Comparison of ENCODE assay signal across 30 cellular contexts in genomic region chr15:54033954-54034458, GRCh38. TPM values are rescaled to one million over a fixed set of nuclear protein-coding genes. Genes with fewer than 3 reads are reported as not detected.
"Had no signal": no experiment of that assay in that cellular context is flagged by ENCODE, and none has a peak within 500 bp of the region (broad histone marks: within the 10 kb centered on the region; RNA-seq: fewer than 3 reads in every experiment).

No MANE protein-coding gene starts in this region.

- ATAC-seq: activated CD4-positive, CD25-positive, alpha-beta regulatory T cell treated with anti-CD3 and anti-CD28 coated beads, Interleukin-2, amount 50 U/mL, for 24 hours; activated naive CD8-positive, alpha-beta T cell treated with anti-CD3 and anti-CD28 coated beads, Interleukin-2, amount 50 U/mL, for 24 hours; gastroesophageal sphincter; lower lobe of right lung; natural killer cell; stimulated activated naive B cell treated with anti-CD40 and anti-IgM and Interleukin-4, amounts not matched to agents 10 μg/mL and 1 μg/mL and 100 μg/mL, for 72 hours had no signal

- H3K27ac ChIP-seq: breast epithelium, epithelial cell of prostate, esophagus squamous epithelium, gastroesophageal sphincter, hepatocyte, lower lobe of right lung, stomach, thyroid gland, upper lobe of left lung, vagina, VCaP had no signal

- H3K9me3 Mint-ChIP-seq: activated naive CD4-positive, alpha-beta T cell treated with anti-CD3 and anti-CD28 coated beads, Interleukin-2, amount 50 U/mL, for 24 hours; activated naive CD8-positive, alpha-beta T cell treated with anti-CD3 and anti-CD28 coated beads, Interleukin-2, amount 50 U/mL, for 24 hours; central memory CD8-positive, alpha-beta T cell; dendritic cell treated with granulocyte-macrophage colony-stimulating factor and Interleukin-4, amounts not matched to agents 40 ng/mL and 50 ng/mL, for 4 days; T-helper 1 cell treated with Interleukin-12 subunit alpha and Interleukin-12 subunit beta and Interleukin-4 antibody, amounts not matched to agents 30 μg/mL and 1 μg/mL, for 36 hours had no signal

- H3K4me3 Mint-ChIP-seq: activated naive CD4-positive, alpha-beta T cell treated with anti-CD3 and anti-CD28 coated beads, Interleukin-2, amount 50 U/mL, for 24 hours; activated naive CD8-positive, alpha-beta T cell treated with anti-CD3 and anti-CD28 coated beads, Interleukin-2, amount 50 U/mL, for 24 hours; central memory CD8-positive, alpha-beta T cell; dendritic cell treated with granulocyte-macrophage colony-stimulating factor and Interleukin-4, amounts not matched to agents 40 ng/mL and 50 ng/mL, for 4 days; natural killer cell; stimulated activated naive B cell treated with anti-CD40 and anti-IgM and Interleukin-4, amounts not matched to agents 10 μg/mL and 1 μg/mL and 100 μg/mL, for 72 hours; T-helper 1 cell treated with Interleukin-12 subunit alpha and Interleukin-12 subunit beta and Interleukin-4 antibody, amounts not matched to agents 30 μg/mL and 1 μg/mL, for 36 hours had no signal

- H3K27me3 ChIP-seq: breast epithelium, esophagus squamous epithelium, gastroesophageal sphincter, hepatocyte, stomach, thyroid gland, upper lobe of left lung, vagina had no signal

- H3K36me3 ChIP-seq: breast epithelium, esophagus squamous epithelium, gastroesophageal sphincter, lower lobe of right lung, stomach, thyroid gland, upper lobe of left lung, vagina had no signal

- H3K4me1 Mint-ChIP-seq: activated naive CD4-positive, alpha-beta T cell treated with anti-CD3 and anti-CD28 coated beads, Interleukin-2, amount 50 U/mL, for 24 hours; activated naive CD8-positive, alpha-beta T cell treated with anti-CD3 and anti-CD28 coated beads, Interleukin-2, amount 50 U/mL, for 24 hours; central memory CD8-positive, alpha-beta T cell; natural killer cell; stimulated activated naive B cell treated with anti-CD40 and anti-IgM and Interleukin-4, amounts not matched to agents 10 μg/mL and 1 μg/mL and 100 μg/mL, for 72 hours had no signal

- H3K79me2 ChIP-seq: hepatocyte had no signal

- H3K4me1 ChIP-seq: breast epithelium, esophagus squamous epithelium, lower lobe of right lung, thyroid gland, vagina had no signal

- H3K4me3 ChIP-seq: breast epithelium, esophagus squamous epithelium, gastroesophageal sphincter, hepatocyte, lower lobe of right lung, stomach, thyroid gland, upper lobe of left lung, vagina had no signal

- H3K36me3 Mint-ChIP-seq: activated naive CD4-positive, alpha-beta T cell treated with anti-CD3 and anti-CD28 coated beads, Interleukin-2, amount 50 U/mL, for 24 hours; natural killer cell; stimulated activated naive B cell treated with anti-CD40 and anti-IgM and Interleukin-4, amounts not matched to agents 10 μg/mL and 1 μg/mL and 100 μg/mL, for 72 hours had no signal

- H3K27me3 Mint-ChIP-seq: activated naive CD8-positive, alpha-beta T cell treated with anti-CD3 and anti-CD28 coated beads, Interleukin-2, amount 50 U/mL, for 24 hours; central memory CD8-positive, alpha-beta T cell; dendritic cell treated with granulocyte-macrophage colony-stimulating factor and Interleukin-4, amounts not matched to agents 40 ng/mL and 50 ng/mL, for 4 days; stimulated activated naive B cell treated with anti-CD40 and anti-IgM and Interleukin-4, amounts not matched to agents 10 μg/mL and 1 μg/mL and 100 μg/mL, for 72 hours had no signal

- H2AFZ ChIP-seq: hepatocyte had no signal

- H3K9me3 ChIP-seq: esophagus squamous epithelium, gastroesophageal sphincter, lower lobe of right lung, stomach, thyroid gland, upper lobe of left lung, vagina had no signal

- DNase-seq: activated CD4-positive, alpha-beta T cell treated with anti-CD3 and anti-CD28 coated beads for 48 hours; activated CD4-positive, alpha-beta T cell treated with anti-CD3 and anti-CD28 coated beads, Interleukin-2, amount 50 U/mL, for 48 hours; activated CD8-positive, alpha-beta memory T cell treated with anti-CD3 and anti-CD28 coated beads for 24 hours; activated naive CD8-positive, alpha-beta T cell treated with anti-CD3 and anti-CD28 coated beads, Interleukin-2, amount 50 U/mL, for 24 hours; activated T-cell treated with anti-CD3 and anti-CD28 coated beads, Interleukin-2, amount 50 U/mL, for 1 hour; esophagus squamous epithelium; islet precursor cell; lower lobe of right lung; mesenchymal stem cell; natural killer cell; stimulated activated CD4-positive, alpha-beta T cell treated with anti-CD3 and anti-CD28 coated beads, Interleukin-15, amount 100 ng/mL, for 24 hours; stimulated activated CD4-positive, alpha-beta T cell treated with anti-CD3 and anti-CD28 coated beads, Interleukin-2, amount 100 ng/mL, for 24 hours; stimulated activated naive B cell treated with anti-CD40 and anti-IgM and Interleukin-4, amounts not matched to agents 10 μg/mL and 1 μg/mL and 100 μg/mL, for 72 hours; stomach; T-helper 9 cell; thyroid gland; upper lobe of left lung had no signal

- H3K27ac Mint-ChIP-seq: activated naive CD4-positive, alpha-beta T cell treated with anti-CD3 and anti-CD28 coated beads, Interleukin-2, amount 50 U/mL, for 24 hours; activated naive CD8-positive, alpha-beta T cell treated with anti-CD3 and anti-CD28 coated beads, Interleukin-2, amount 50 U/mL, for 24 hours; dendritic cell treated with granulocyte-macrophage colony-stimulating factor and Interleukin-4, amounts not matched to agents 40 ng/mL and 50 ng/mL, for 4 days; natural killer cell; stimulated activated naive B cell treated with anti-CD40 and anti-IgM and Interleukin-4, amounts not matched to agents 10 μg/mL and 1 μg/mL and 100 μg/mL, for 72 hours; T-helper 1 cell treated with Interleukin-12 subunit alpha and Interleukin-12 subunit beta and Interleukin-4 antibody, amounts not matched to agents 30 μg/mL and 1 μg/mL, for 36 hours had no signal

- H3K4me2 ChIP-seq: hepatocyte had no signal

- FAIRE-seq: TTC549 had no signal

RNA-seq across cellular contexts. Expression of gene UNC13C, which starts 55.8 kb away (rescaled TPM):
- total RNA-seq: natural killer cell, osteocyte, vagina had no signal
